1 cellular context compared by ENCODE assay signal in genomic region chr6:28136585-28137457, GRCh38.
TF ChIP-seq lines count a peak whose summit lies in the region.

No MANE protein-coding gene starts in this region.

TF ChIP-seq in Ishikawa, 13 proteins besides CTCF, POLR2A, EP300 and RAD21 (continued from another document):
- TF ChIP-seq REST (IDR thresholded peaks at IDR 0.05; ENCODE audit: low read depth) (no peak), CREB1 (IDR thresholded peaks at IDR 0.05; ENCODE audit: low read depth) (peak; percentile 37; the same call in 1 of the 2 replicates), YY1 (IDR thresholded peaks at IDR 0.05; ENCODE audit: low read depth) (no peak), EGR1 (IDR thresholded peaks at IDR 0.05) (0 out of 2 replicates have a peak, but pooled peaks have one; percentile 24)
